ENCODE assay signal across 8 cellular contexts in genomic region chr1:76901158-76901767, GRCh38. TPM values are rescaled to one million over a fixed set of nuclear protein-coding genes. Genes with fewer than 3 reads are reported as not detected.
DNase-seq lines count a peak whose midpoint lies in the region; ATAC-seq and TF ChIP-seq lines count a peak whose summit lies in the region.

No MANE protein-coding gene starts in this region.

- TF ChIP-seq POLR2A in right lobe of liver (IDR thresholded peaks at IDR 0.05) = no peak
- no peak for TF ChIP-seq POLR2A in upper lobe of left lung (IDR thresholded peaks at IDR 0.05)

- TF ChIP-seq CTCF in MCF 10A (IDR thresholded peaks at IDR 0.05; ENCODE audit: unreplicated experiment) = peak; percentile 53
- TF ChIP-seq CTCF in right lobe of liver (IDR thresholded peaks at IDR 0.05) = peak; percentile 51 to 79 (median 65)
- peak in 4 of 6 experiments; percentile 35 to 43 (median 41) for TF ChIP-seq CTCF in upper lobe of left lung (IDR thresholded peaks at IDR 0.05)

- no peak overlapping the region for H3K4me3 Mint-ChIP-seq in activated T-cell treated with anti-CD3 and anti-CD28 coated beads, Interleukin-2, amount 50 U/mL, for 4 hours
- H3K4me3 Mint-ChIP-seq in MCF 10A (ENCODE audit: unreplicated experiment) = no peak overlapping the region

- WGBS in right lobe of liver (ENCODE audit: insufficient coverage, low coverage, low lambda C conversion rate, missing lambda C conversion rate) = 64% methylated on average over 2 of the region's 2 CpGs
- WGBS in upper lobe of left lung, 2 donors = 80 to 89% methylated on average over 2 of the region's 2 CpGs

- H3K27ac ChIP-seq in right lobe of liver = no peak overlapping the region
- H3K27ac ChIP-seq in upper lobe of left lung = no peak overlapping the region

- H3K4me3 ChIP-seq in right lobe of liver = no peak overlapping the region
- H3K4me3 ChIP-seq in upper lobe of left lung = no peak overlapping the region

- H3K9me3 ChIP-seq in right lobe of liver (no peaks in the 10 kb centered on the region), upper lobe of left lung (no peaks in the 10 kb centered on the region)

- no peaks in the 10 kb centered on the region for H3K27me3 ChIP-seq in right lobe of liver
- H3K27me3 ChIP-seq in upper lobe of left lung = no peaks in the 10 kb centered on the region

- peak; percentile 5 for DNase-seq in activated T-cell treated with anti-CD3 and anti-CD28 coated beads, Interleukin-2, amount 50 U/mL, for 4 hours
- DNase-seq in activated T-cell treated with anti-CD3 and anti-CD28 coated beads for 4 hours = no peak
- peak; percentile 46 for DNase-seq in HPDE6-E6E7 (ENCODE audit: extremely low spot score)
- peak; percentile 88 for DNase-seq in OCI-M1 (lab: John Stamatoyannopoulos, UW)
- DNase-seq in MCF 10A (ENCODE audit: unreplicated experiment) = peak; percentile 69
- peak in 1 of 3 donors; percentile 58 for DNase-seq in right lobe of liver
- peak in 1 of 2 donors; percentile 33 for DNase-seq in upper lobe of left lung

- H3K4me1 ChIP-seq in right lobe of liver (no peaks in the 10 kb centered on the region), upper lobe of left lung (peaks cover 0 to 4% (median 0%) of the 10 kb centered on the region in 4 donors)

- H3K36me3 ChIP-seq in right lobe of liver (no peaks in the 10 kb centered on the region), upper lobe of left lung (no peaks in the 10 kb centered on the region)

- no peak overlapping the region for H3K27ac Mint-ChIP-seq in MCF 10A (ENCODE audit: low read depth, unreplicated experiment)

- POLR2A ChIA-PET in MCF 10A (lab: Yijun Ruan, JAX) = no interaction called here

- intact Hi-C loops in MCF 10A (cut with micrococcal nuclease) (loop anchor here (1.0 to 2.0 kb wide), 4 partner anchors 130 to 746 kb away; no protein-coding TSS in a partner anchor), right lobe of liver (cut with DNase I) (no loop called here)

- H3K4me1 Mint-ChIP-seq in activated T-cell treated with anti-CD3 and anti-CD28 coated beads, Interleukin-2, amount 50 U/mL, for 4 hours (ENCODE audit: low read depth) = no peaks in the 10 kb centered on the region
- no peaks in the 10 kb centered on the region for H3K4me1 Mint-ChIP-seq in MCF 10A (ENCODE audit: insufficient read depth, unreplicated experiment)

- ATAC-seq in activated T-cell treated with anti-CD3 and anti-CD28 coated beads, Interleukin-2, amount 50 U/mL, for 4 hours = peak; percentile 62 to 66
- ATAC-seq in GM21576 (IDR thresholded peaks at IDR 0.05; ENCODE audit: unreplicated experiment) (peak; percentile 96), right lobe of liver (peak; percentile 81 to 94 (median 82)), upper lobe of left lung (ENCODE audit: low FRiP score in 2 of 2) (peak in 1 of 2 donors; percentile 50)

- CTCF ChIA-PET in MCF 10A (lab: Yijun Ruan, JAX) = interaction anchor here (1.0 kb wide), 1 partner anchor 28 kb away, joined by 3 read pairs; no protein-coding TSS in a partner anchor

- H3K9me3 Mint-ChIP-seq in activated T-cell treated with anti-CD3 and anti-CD28 coated beads, Interleukin-2, amount 50 U/mL, for 4 hours = no peaks in the 10 kb centered on the region
- H3K9me3 Mint-ChIP-seq in MCF 10A (ENCODE audit: unreplicated experiment) = no peaks in the 10 kb centered on the region

- no peaks in the 10 kb centered on the region for H3K36me3 Mint-ChIP-seq in activated T-cell treated with anti-CD3 and anti-CD28 coated beads, Interleukin-2, amount 50 U/mL, for 4 hours (ENCODE audit: insufficient read depth)
- H3K36me3 Mint-ChIP-seq in MCF 10A (ENCODE audit: insufficient read depth, unreplicated experiment) = no peaks in the 10 kb centered on the region

- no TSS peak for BruUV-seq in MCF 10A (replicated peaks; lab: Mats Ljungman, UMichigan)

- peaks cover 3% of the 10 kb centered on the region for H3K27me3 Mint-ChIP-seq in activated T-cell treated with anti-CD3 and anti-CD28 coated beads, Interleukin-2, amount 50 U/mL, for 4 hours (ENCODE audit: low read depth)
- H3K27me3 Mint-ChIP-seq in MCF 10A (ENCODE audit: insufficient read depth, unreplicated experiment) = no peaks in the 10 kb centered on the region

- no peak for TF ChIP-seq EP300 in upper lobe of left lung (IDR thresholded peaks at IDR 0.05)

RNA-seq across cellular contexts. Expression of gene ST6GALNAC5, which starts 34.0 kb away (rescaled TPM):
- total RNA-seq in activated T-cell treated with anti-CD3 and anti-CD28 coated beads, Interleukin-2, amount 50 U/mL, for 4 hours = not detected
- 2.1 and 3.3 TPM in 2 replicates for total RNA-seq in MCF 10A (2022)
- total RNA-seq in right lobe of liver = not detected
- total RNA-seq in upper lobe of left lung = 10 to 100 TPM; 18.9 to 54.9 (median 28.0) TPM
